In genomic region chr10:17387861-17388503, GRCh38 we compare ENCODE assay signal across 11 cellular contexts.
A peak's percentile ranks its signal among the peaks of the same experiment; 100 is the strongest.
DNase-seq lines count a peak whose midpoint lies in the region; ATAC-seq, FAIRE-seq and TF ChIP-seq lines count a peak whose summit lies in the region.
"Had no signal": no experiment of that assay in that cellular context is flagged by ENCODE, and none has a peak within 500 bp of the region (broad histone marks: within the 10 kb centered on the region; RNA-seq: fewer than 3 reads in every experiment).

No MANE protein-coding gene starts in this region.

- BruUV-seq in IMR-90 (replicated peaks; lab: Mats Ljungman, UMichigan) = no TSS peak

- H2BK120ac ChIP-seq in IMR-90 (ENCODE audit: low read depth, low read length) (no peak overlapping the region), H1 (replicated peaks; ENCODE audit: low read depth, low read length) (peak overlapping the region; percentile 83), mesenchymal stem cell (ENCODE audit: low read depth, low read length) (no peak overlapping the region)

- H2AK9ac ChIP-seq in IMR-90 (replicated peaks; ENCODE audit: low read depth, low read length, poor library complexity) = no peak overlapping the region

- H3K14ac ChIP-seq in IMR-90 (replicated peaks; ENCODE audit: low read depth, low read length) (no peak overlapping the region), H1 (ENCODE audit: insufficient read length) (no peak overlapping the region), mesenchymal stem cell (ENCODE audit: low read length in 2 of 2) (no peak overlapping the region)

- H4K8ac ChIP-seq in IMR-90 (ENCODE audit: low read depth in 2 of 2, low read length in 2 of 2) = no peak overlapping the region
- no peak overlapping the region for H4K8ac ChIP-seq in H1 (ENCODE audit: extremely low read depth, insufficient read depth, low read length)
- H4K8ac ChIP-seq in mesenchymal stem cell (ENCODE audit: low read length) = no peak overlapping the region

- H3K56ac ChIP-seq in IMR-90 (ENCODE audit: extremely low read depth, insufficient read depth, low read length) (no peak overlapping the region), H1 (replicated peaks; ENCODE audit: insufficient read length, low read depth, low read length) (peak overlapping the region; percentile 30)

- H3K18ac ChIP-seq in IMR-90 (ENCODE audit: low read depth, low read length) = no peak overlapping the region
- H3K18ac ChIP-seq in H1 (ENCODE audit: extremely low read depth, low read length) = peak overlapping the region; percentile 27; the same call in 1 of the 2 replicates
- no peak overlapping the region for H3K18ac ChIP-seq in mesenchymal stem cell (ENCODE audit: low read depth in 1 of 2, low read length in 2 of 2)

- H3K36me3 ChIP-seq in IMR-90 (ENCODE audit: control insufficient read depth, insufficient read depth, low read length) (no peaks in the 10 kb centered on the region), H1 (ENCODE audit: control insufficient read depth in 2 of 4, insufficient read depth in 4 of 4, low read length in 3 of 4) (no peaks in the 10 kb centered on the region), mesenchymal stem cell (ENCODE audit: control insufficient read depth in 1 of 2, insufficient read depth in 2 of 2, low read depth in 1 of 2, low read length in 2 of 2) (no peaks in the 10 kb centered on the region), psoas muscle (ENCODE audit: insufficient read depth in 1 of 2, low read depth in 1 of 2) (no peaks in the 10 kb centered on the region)
- H3K36me3 ChIP-seq: tibial artery had no signal

- no peaks in the 10 kb centered on the region for H3K79me2 ChIP-seq in H1 (ENCODE audit: control insufficient read depth in 1 of 2, insufficient read depth in 2 of 2, low read length in 2 of 2)

- no peak overlapping the region for H2BK15ac ChIP-seq in IMR-90 (ENCODE audit: low read depth, low read length)
- H2BK15ac ChIP-seq in H1 (ENCODE audit: low read length) = no peak overlapping the region
- no peak overlapping the region for H2BK15ac ChIP-seq in mesenchymal stem cell (ENCODE audit: low read depth, poor library complexity, severe bottlenecking)

- no peaks in the 10 kb centered on the region for H3K23me2 ChIP-seq in H1 (ENCODE audit: low read depth, low read length)

- H4K91ac ChIP-seq in IMR-90 (ENCODE audit: insufficient read depth, low read depth, low read length) (no peak overlapping the region), H1 (replicated peaks; ENCODE audit: insufficient read length, low read length) (peak overlapping the region; percentile 91), mesenchymal stem cell (ENCODE audit: low read length) (no peak overlapping the region)

- no peak overlapping the region for H3K4ac ChIP-seq in IMR-90 (ENCODE audit: low read depth, low read length)
- H3K4ac ChIP-seq in H1 (replicated peaks; ENCODE audit: insufficient read length, low read depth, low read length) = no peak overlapping the region
- H3K4ac ChIP-seq in mesenchymal stem cell (ENCODE audit: low read depth in 1 of 2, low read length in 2 of 2) = no peak overlapping the region

- WGBS in IMR-90 (ENCODE audit: extremely low coverage in 2 of 2, insufficient read length in 1 of 2), 2 experiments = no CpG with 5 or more reads among the region's 6 CpGs
- WGBS in H1 (ENCODE audit: extremely low coverage in 1 of 2, insufficient coverage in 1 of 2, insufficient read length in 1 of 2, insufficient replicate concordance in 2 of 2, low coverage in 1 of 2, low lambda C conversion rate in 2 of 2, missing lambda C conversion rate in 1 of 2), 2 experiments = 70% methylated on average over 6 of the region's 6 CpGs; no CpG with 5 or more reads in 1 of the 2 experiments
- 52% methylated on average over 5 of the region's 6 CpGs for WGBS in mesenchymal stem cell
- 26 to 30% (median 29%) methylated on average over 6 of the region's 6 CpGs for WGBS in psoas muscle, 3 donors

- dilution Hi-C loops in IMR-90 (cut with HindIII; ENCODE audit: low sequenced_read_pairs, unreplicated experiment) = no loop called here

- H4K5ac ChIP-seq in IMR-90 (ENCODE audit: low read depth, low read length) (no peak overlapping the region), H1 (ENCODE audit: insufficient read length, low read depth, low read length) (no peak overlapping the region)

- ATAC-seq in IMR-90 (ENCODE audit: low read depth) (no peak), psoas muscle (no peak)

- no peak for TF ChIP-seq EP300 in H1 (IDR thresholded peaks at IDR 0.05; ENCODE audit: borderline replicate concordance in 1 of 2, low read depth in 2 of 2, low read length in 2 of 2)

- H3K9me3 ChIP-seq in IMR-90 (ENCODE audit: control insufficient read depth, insufficient read depth, low read length) (no peaks in the 10 kb centered on the region), H1 (ENCODE audit: insufficient read depth in 2 of 2, low read depth in 1 of 2, low read length in 1 of 2) (no peaks in the 10 kb centered on the region), mesenchymal stem cell (ENCODE audit: control insufficient read depth, low read length) (no peaks in the 10 kb centered on the region), psoas muscle (no peaks in the 10 kb centered on the region)
- H3K9me3 ChIP-seq: tibial artery had no signal

- CTCF ChIA-PET in IMR-90 (lab: Yijun Ruan, JAX) = no interaction called here
- CTCF ChIA-PET in H1 (lab: Charles Lee; ENCODE audit: partially characterized antibody) = interaction anchor here (0.9 to 7.1 kb wide), 4 partner anchors 8 to 22 kb away, joined by 4 to 71 read pairs (median 8); no protein-coding TSS in a partner anchor

- H3K27me3 ChIP-seq in IMR-90 (ENCODE audit: control insufficient read depth, insufficient read depth, low read length) (peaks cover 10% of the 10 kb centered on the region), H1 (replicated peaks in 1 of 4; ENCODE audit: control insufficient read depth in 3 of 4, extremely low read depth in 1 of 4, insufficient read depth in 3 of 4, low read length in 3 of 4) (no peaks in the 10 kb centered on the region), mesenchymal stem cell (ENCODE audit: control insufficient read depth in 1 of 2, insufficient read depth in 1 of 2, low read length in 2 of 2) (peaks cover 4% of the 10 kb centered on the region in 2 experiments), psoas muscle (ENCODE audit: insufficient read depth in 3 of 3, low read length in 2 of 3) (no peaks in the 10 kb centered on the region)
- H3K27me3 ChIP-seq: tibial artery had no signal

- H3K9ac ChIP-seq in IMR-90 (ENCODE audit: low read depth, low read length) (no peak overlapping the region), H1 (replicated peaks in 1 of 4; ENCODE audit: extremely low read depth in 1 of 4, low read depth in 3 of 4, low read length in 3 of 4) (no peak overlapping the region), mesenchymal stem cell (ENCODE audit: low read length) (no peak overlapping the region)
- H3K9ac ChIP-seq: GM23248 had no signal

- H3K79me1 ChIP-seq in IMR-90 (ENCODE audit: low read depth in 1 of 2, low read length in 2 of 2) = no peaks in the 10 kb centered on the region
- no peaks in the 10 kb centered on the region for H3K79me1 ChIP-seq in H1 (ENCODE audit: low read depth, low read length)
- no peaks in the 10 kb centered on the region for H3K79me1 ChIP-seq in mesenchymal stem cell (replicated peaks; ENCODE audit: low read length, poor library complexity, severe bottlenecking)

- TF ChIP-seq POLR2A in IMR-90 (IDR thresholded peaks at IDR 0.05; ENCODE audit: low read depth, low read length) = no peak
- no peak for TF ChIP-seq POLR2A in H1 (IDR thresholded peaks at IDR 0.05; ENCODE audit: control extremely low read depth in 1 of 2, low read depth in 2 of 2, low read length in 2 of 2)
- TF ChIP-seq POLR2A in erythroblast (IDR thresholded peaks at IDR 0.05; ENCODE audit: low read length) = no peak

- H3K4me3 ChIP-seq in IMR-90 (ENCODE audit: insufficient read depth, low read depth, low read length) (no peak overlapping the region), H1 (ENCODE audit: extremely low read depth in 1 of 4, insufficient read depth in 2 of 4, low read depth in 3 of 4, low read length in 4 of 4) (no peak overlapping the region), mesenchymal stem cell (ENCODE audit: insufficient read depth in 1 of 2, low read depth in 1 of 2, low read length in 2 of 2) (no peak overlapping the region), psoas muscle (no peak overlapping the region)
- H3K4me3 ChIP-seq: GM23248, tibial artery had no signal

- H2BK20ac ChIP-seq in IMR-90 (ENCODE audit: low read depth, low read length) (no peak overlapping the region), H1 (ENCODE audit: low read length) (no peak overlapping the region)

- H2AFZ ChIP-seq in IMR-90 (replicated peaks; ENCODE audit: low read length, poor library complexity) (peak overlapping the region; percentile 8), H1 (ENCODE audit: low read length) (no peak overlapping the region), mesenchymal stem cell (ENCODE audit: low read depth, low read length) (no peak overlapping the region)
- H2AFZ ChIP-seq: GM23248 had no signal

- H4K20me1 ChIP-seq in IMR-90 (ENCODE audit: insufficient read depth, low read length) = no peaks in the 10 kb centered on the region
- H4K20me1 ChIP-seq in H1 (replicated peaks in 1 of 2; ENCODE audit: control insufficient read depth in 1 of 2, insufficient read depth in 2 of 2, low read length in 2 of 2) = no peaks in the 10 kb centered on the region

- H3K4me2 ChIP-seq in IMR-90 (ENCODE audit: low read depth, low read length) (no peak overlapping the region), H1 (ENCODE audit: insufficient read depth in 1 of 2, low read depth in 2 of 2, low read length in 2 of 2) (peak overlapping the region in 1 of 2 experiments; percentile 8; a peak in 1 of 4 replicates), mesenchymal stem cell (ENCODE audit: low read length, poor library complexity, severe bottlenecking) (no peak overlapping the region)

- no peak overlapping the region; the same call in 1 of the 2 replicates for H2AK5ac ChIP-seq in IMR-90 (ENCODE audit: low read depth, low read length)
- no peak overlapping the region for H2AK5ac ChIP-seq in H1 (ENCODE audit: low read depth, low read length)
- no peak overlapping the region for H2AK5ac ChIP-seq in mesenchymal stem cell (ENCODE audit: low read length, severe bottlenecking)

- POLR2A ChIA-PET in IMR-90 (lab: Charles Lee; ENCODE audit: unreplicated experiment) = no interaction called here
- POLR2A ChIA-PET in H1 (lab: Charles Lee; ENCODE audit: partially characterized antibody) = interaction anchor here (1.6 kb wide), 1 partner anchor 12 kb away, joined by 4 read pairs; no protein-coding TSS in a partner anchor

- intact Hi-C loops in IMR-90 (cut with micrococcal nuclease) = no loop called here
- intact Hi-C loops in psoas muscle (cut with DNase I) = no loop called here

- H3K23ac ChIP-seq in IMR-90 (ENCODE audit: low read depth, low read length) (no peak overlapping the region), H1 (ENCODE audit: insufficient read length) (no peak overlapping the region), mesenchymal stem cell (ENCODE audit: low read length in 2 of 2) (no peak overlapping the region)

- no peaks in the 10 kb centered on the region for H3K9me1 ChIP-seq in IMR-90 (ENCODE audit: insufficient read depth, low read length)

- no peak for DNase-seq in IMR-90
- DNase-seq in NCI-H748 treated with DMSO at 0.1 percent for 48 hours (lab: John Stamatoyannopoulos, UW) = peak; percentile 93
- no peak for DNase-seq in H1 (ENCODE audit: low read depth in 1 of 2, low spot score in 2 of 2)
- DNase-seq in renal cortical epithelial cell (ENCODE audit: low read depth) = peak; percentile 16
- no peak for DNase-seq in erythroblast (lab: John Stamatoyannopoulos, UW)
- no peak for DNase-seq in mesenchymal stem cell
- DNase-seq in psoas muscle = no peak
- DNase-seq in AML-193 (lab: John Stamatoyannopoulos, UW) = no peak
- DNase-seq: GM23248, NCI-H187 treated with DMSO at 0.1 percent for 48 hours, tibial artery had no signal

- FAIRE-seq in H1 (lab: Jason Lieb, UNC) = no peak

- no peak for TF ChIP-seq RAD21 in IMR-90 (IDR thresholded peaks at IDR 0.05; ENCODE audit: low read length)
- TF ChIP-seq RAD21 in H1 (IDR thresholded peaks at IDR 0.05 in 1 of 2, conservative IDR thresholded peaks at IDR 0.05 in 1 of 2; ENCODE audit: low read depth in 2 of 2, low read length in 2 of 2) = no peak

- TF ChIP-seq CTCF in IMR-90 (conservative IDR thresholded peaks at IDR 0.05; ENCODE audit: low read depth, low read length) (no peak), H1 (IDR thresholded peaks at IDR 0.05; ENCODE audit: control extremely low read depth in 1 of 3, insufficient read depth in 1 of 3, low read depth in 1 of 3, low read length in 3 of 3) (no peak), psoas muscle (IDR thresholded peaks at IDR 0.05) (no peak)

- in situ Hi-C loops in IMR-90 (cut with MboI; ENCODE audit: low sequenced_read_pairs) = no loop called here

- H2BK12ac ChIP-seq in H1 (ENCODE audit: low read depth, low read length) = no peak overlapping the region
- H2BK12ac ChIP-seq in mesenchymal stem cell (ENCODE audit: low read length in 2 of 2) = no peak overlapping the region

- H2BK5ac ChIP-seq in IMR-90 (ENCODE audit: low read depth, low read length, poor library complexity, severe bottlenecking) (no peak overlapping the region), H1 (ENCODE audit: low read depth, low read length) (no peak overlapping the region), mesenchymal stem cell (ENCODE audit: low read depth, low read length, poor library complexity, severe bottlenecking) (no peak overlapping the region)

- H3K27ac ChIP-seq in IMR-90 (ENCODE audit: insufficient read depth, low read length) (no peak overlapping the region), H1 (ENCODE audit: low read depth, low read length) (no peak overlapping the region), mesenchymal stem cell (ENCODE audit: low read length, poor library complexity, severe bottlenecking) (no peak overlapping the region), psoas muscle (no peak overlapping the region)
- H3K27ac ChIP-seq: GM23248, tibial artery had no signal

- H3K4me1 ChIP-seq in IMR-90 (ENCODE audit: control insufficient read depth, insufficient read depth, low read length) (no peaks in the 10 kb centered on the region), H1 (replicated peaks in 1 of 4; ENCODE audit: control insufficient read depth in 3 of 4, insufficient read depth in 4 of 4, low read length in 3 of 4) (peaks cover 0 to 4% (median 0%) of the 10 kb centered on the region in 4 experiments; a peak in 2 of 7 replicates), mesenchymal stem cell (ENCODE audit: control insufficient read depth, insufficient read depth, low read depth, low read length) (peaks cover under 1% of the 10 kb centered on the region), psoas muscle (no peaks in the 10 kb centered on the region)

Comparison
In these comparisons a context has a peak if more than half of its experiments do, and no peak if none do; other contexts are left out.
1. DNase-seq: peak in NCI-H748 treated with DMSO at 0.1 percent for 48 hours (single experiment) and renal cortical epithelial cell (single experiment); none in IMR-90 (single experiment), H1 (0 of 2), erythroblast (0 of 2), mesenchymal stem cell (single experiment), psoas muscle (0 of 2) and AML-193 (0 of 2).